ENCODE assay signal across 9 cellular contexts in genomic region chr16:16073884-16074781, GRCh38.
A peak's percentile ranks its signal among the peaks of the same experiment; 100 is the strongest.
DNase-seq lines count a peak whose midpoint lies in the region; ATAC-seq and TF ChIP-seq lines count a peak whose summit lies in the region.
"Had no signal": no experiment of that assay in that cellular context is flagged by ENCODE, and none has a peak within 500 bp of the region (broad histone marks: within the 10 kb centered on the region; RNA-seq: fewer than 3 reads in every experiment).

No MANE protein-coding gene starts in this region.

- peaks cover 22% of the 10 kb centered on the region for H3K36me3 Mint-ChIP-seq in activated naive CD8-positive, alpha-beta T cell treated with anti-CD3 and anti-CD28 coated beads, Interleukin-2, amount 10 ng/mL, durations not matched to agents 7 days and 5 days
- H3K36me3 Mint-ChIP-seq in activated naive CD8-positive, alpha-beta T cell treated with anti-CD3 and anti-CD28 coated beads, Interleukin-2, amount 50 U/mL, for 24 hours (ENCODE audit: low read depth), result peaks cover 38% of the 10 kb centered on the region
- H3K36me3 Mint-ChIP-seq in activated CD8-positive, alpha-beta T cell treated with anti-CD3 and anti-CD28 coated beads for 36 hours (ENCODE audit: low read depth), result peaks cover 37% of the 10 kb centered on the region
- H3K36me3 Mint-ChIP-seq in type B pancreatic cell, result peaks cover 13% of the 10 kb centered on the region

- H3K27me3 Mint-ChIP-seq in activated naive CD8-positive, alpha-beta T cell treated with anti-CD3 and anti-CD28 coated beads, Interleukin-2, amount 10 ng/mL, durations not matched to agents 7 days and 5 days, result no peaks in the 10 kb centered on the region
- H3K27me3 Mint-ChIP-seq in activated naive CD8-positive, alpha-beta T cell treated with anti-CD3 and anti-CD28 coated beads, Interleukin-2, amount 50 U/mL, for 24 hours, result no peaks in the 10 kb centered on the region
- H3K27me3 Mint-ChIP-seq in activated CD8-positive, alpha-beta T cell treated with anti-CD3 and anti-CD28 coated beads for 36 hours, result no peaks in the 10 kb centered on the region
- no peaks in the 10 kb centered on the region for H3K27me3 Mint-ChIP-seq in type B pancreatic cell

- DNase-seq in activated naive CD8-positive, alpha-beta T cell treated with anti-CD3 and anti-CD28 coated beads, Interleukin-2, amount 10 ng/mL, durations not matched to agents 7 days and 5 days, result no peak
- DNase-seq in activated naive CD8-positive, alpha-beta T cell treated with anti-CD3 and anti-CD28 coated beads, Interleukin-2, amount 50 U/mL, for 24 hours, result no peak
- no peak for DNase-seq in activated CD8-positive, alpha-beta T cell treated with anti-CD3 and anti-CD28 coated beads for 36 hours
- DNase-seq in kidney glomerular epithelial cell (lab: John Stamatoyannopoulos, UW), result peak; percentile 93
- DNase-seq in type B pancreatic cell (ENCODE audit: extremely low spot score, unreplicated experiment), result no peak
- DNase-seq in foreskin keratinocyte, result no peak
- DNase-seq: activated T-cell treated with anti-CD3 and anti-CD28 coated beads for 4 hours had no signal

- H3K9me3 Mint-ChIP-seq in activated naive CD8-positive, alpha-beta T cell treated with anti-CD3 and anti-CD28 coated beads, Interleukin-2, amount 10 ng/mL, durations not matched to agents 7 days and 5 days, result no peaks in the 10 kb centered on the region
- H3K9me3 Mint-ChIP-seq in activated naive CD8-positive, alpha-beta T cell treated with anti-CD3 and anti-CD28 coated beads, Interleukin-2, amount 50 U/mL, for 24 hours, result no peaks in the 10 kb centered on the region
- H3K9me3 Mint-ChIP-seq in activated CD8-positive, alpha-beta T cell treated with anti-CD3 and anti-CD28 coated beads for 36 hours, result no peaks in the 10 kb centered on the region
- H3K9me3 Mint-ChIP-seq in type B pancreatic cell, result no peaks in the 10 kb centered on the region

- CTCF ChIA-PET in activated CD8-positive, alpha-beta T cell treated with anti-CD3 and anti-CD28 coated beads for 36 hours (lab: Charles Lee), result no interaction called here

- no peaks in the 10 kb centered on the region for H3K27me3 ChIP-seq in foreskin keratinocyte

- no peak for TF ChIP-seq CTCF in activated CD8-positive, alpha-beta T cell treated with anti-CD3 and anti-CD28 coated beads for 36 hours (IDR thresholded peaks at IDR 0.05)
- TF ChIP-seq CTCF in type B pancreatic cell (conservative IDR thresholded peaks at IDR 0.05) (no peak), foreskin keratinocyte (conservative IDR thresholded peaks at IDR 0.05) (no peak)

- peak; percentile 42 for ATAC-seq in activated naive CD8-positive, alpha-beta T cell treated with anti-CD3 and anti-CD28 coated beads, Interleukin-2, amount 10 ng/mL, durations not matched to agents 7 days and 5 days (ENCODE audit: low read depth)
- no peak for ATAC-seq in activated naive CD8-positive, alpha-beta T cell treated with anti-CD3 and anti-CD28 coated beads, Interleukin-2, amount 50 U/mL, for 24 hours
- ATAC-seq in activated CD8-positive, alpha-beta T cell treated with anti-CD3 and anti-CD28 coated beads for 36 hours, result no peak
- no peak for ATAC-seq in foreskin keratinocyte
- no peak for ATAC-seq in GM18867 (IDR thresholded peaks at IDR 0.05; ENCODE audit: unreplicated experiment)
- no peak for ATAC-seq in HG03571 (IDR thresholded peaks at IDR 0.05; ENCODE audit: unreplicated experiment)

- intact Hi-C loops in activated CD8-positive, alpha-beta T cell treated with anti-CD3 and anti-CD28 coated beads for 36 hours (cut with micrococcal nuclease), result no loop called here

- H3K4me3 Mint-ChIP-seq in activated naive CD8-positive, alpha-beta T cell treated with anti-CD3 and anti-CD28 coated beads, Interleukin-2, amount 10 ng/mL, durations not matched to agents 7 days and 5 days, result peak overlapping the region; percentile 16
- no peak overlapping the region for H3K4me3 Mint-ChIP-seq in activated naive CD8-positive, alpha-beta T cell treated with anti-CD3 and anti-CD28 coated beads, Interleukin-2, amount 50 U/mL, for 24 hours
- H3K4me3 Mint-ChIP-seq in activated CD8-positive, alpha-beta T cell treated with anti-CD3 and anti-CD28 coated beads for 36 hours, result no peak overlapping the region
- H3K4me3 Mint-ChIP-seq in type B pancreatic cell, result peak overlapping the region; percentile 38

- POLR2A ChIA-PET in activated naive CD8-positive, alpha-beta T cell treated with anti-CD3 and anti-CD28 coated beads, Interleukin-2, amount 10 ng/mL, durations not matched to agents 7 days and 5 days (lab: Charles Lee), result interaction anchor here (0.7 kb wide), 1 partner anchor 442 kb away, joined by 3 read pairs; no protein-coding TSS in a partner anchor
- POLR2A ChIA-PET in activated CD8-positive, alpha-beta T cell treated with anti-CD3 and anti-CD28 coated beads for 36 hours (lab: Charles Lee), result no interaction called here

- H3K27ac ChIP-seq in foreskin keratinocyte, result no peak overlapping the region

- peaks cover 3% of the 10 kb centered on the region for H3K4me1 ChIP-seq in foreskin keratinocyte

- peaks cover 21% of the 10 kb centered on the region for H3K4me1 Mint-ChIP-seq in activated naive CD8-positive, alpha-beta T cell treated with anti-CD3 and anti-CD28 coated beads, Interleukin-2, amount 10 ng/mL, durations not matched to agents 7 days and 5 days
- H3K4me1 Mint-ChIP-seq in activated naive CD8-positive, alpha-beta T cell treated with anti-CD3 and anti-CD28 coated beads, Interleukin-2, amount 50 U/mL, for 24 hours, result peaks cover 5% of the 10 kb centered on the region
- peaks cover 10% of the 10 kb centered on the region for H3K4me1 Mint-ChIP-seq in activated CD8-positive, alpha-beta T cell treated with anti-CD3 and anti-CD28 coated beads for 36 hours (ENCODE audit: low read depth)
- H3K4me1 Mint-ChIP-seq in type B pancreatic cell (ENCODE audit: unreplicated experiment), result peaks cover 12% of the 10 kb centered on the region

- peak overlapping the region; percentile 80 for H3K27ac Mint-ChIP-seq in activated naive CD8-positive, alpha-beta T cell treated with anti-CD3 and anti-CD28 coated beads, Interleukin-2, amount 10 ng/mL, durations not matched to agents 7 days and 5 days
- no peak overlapping the region for H3K27ac Mint-ChIP-seq in activated naive CD8-positive, alpha-beta T cell treated with anti-CD3 and anti-CD28 coated beads, Interleukin-2, amount 50 U/mL, for 24 hours
- peak overlapping the region; percentile 69 for H3K27ac Mint-ChIP-seq in activated CD8-positive, alpha-beta T cell treated with anti-CD3 and anti-CD28 coated beads for 36 hours
- H3K27ac Mint-ChIP-seq in type B pancreatic cell, result peak overlapping the region; percentile 71

Comparison
In these comparisons a context has a peak if more than half of its experiments do, and no peak if none do; other contexts are left out.
1. H3K4me3 Mint-ChIP-seq: peak in activated naive CD8-positive, alpha-beta T cell treated with anti-CD3 and anti-CD28 coated beads, Interleukin-2, amount 10 ng/mL, durations not matched to agents 7 days and 5 days (single experiment) and type B pancreatic cell (single experiment); none in activated naive CD8-positive, alpha-beta T cell treated with anti-CD3 and anti-CD28 coated beads, Interleukin-2, amount 50 U/mL, for 24 hours (single experiment) and activated CD8-positive, alpha-beta T cell treated with anti-CD3 and anti-CD28 coated beads for 36 hours (single experiment).